In genomic region chr7:47153571-47153970, GRCh38 we compare ENCODE assay signal across 1 cellular context.
TF ChIP-seq lines count a peak whose summit lies in the region.

No MANE protein-coding gene starts in this region.

TF ChIP-seq in SK-N-SH treated with all-trans-retinoic acid at 6 μM for 48 hours, 23 proteins besides CTCF, POLR2A, EP300 and RAD21 (continued from another document):
- no peak for TF ChIP-seq TSHZ2 (CRISPR knock-in tag; IDR thresholded peaks at IDR 0.05)
TF ChIP-seq in SK-N-SH treated with all-trans-retinoic acid at 6 μM for 48 hours: peak in this region for 0.
